8 cellular contexts compared by ENCODE assay signal in the genomic region with DNA sequence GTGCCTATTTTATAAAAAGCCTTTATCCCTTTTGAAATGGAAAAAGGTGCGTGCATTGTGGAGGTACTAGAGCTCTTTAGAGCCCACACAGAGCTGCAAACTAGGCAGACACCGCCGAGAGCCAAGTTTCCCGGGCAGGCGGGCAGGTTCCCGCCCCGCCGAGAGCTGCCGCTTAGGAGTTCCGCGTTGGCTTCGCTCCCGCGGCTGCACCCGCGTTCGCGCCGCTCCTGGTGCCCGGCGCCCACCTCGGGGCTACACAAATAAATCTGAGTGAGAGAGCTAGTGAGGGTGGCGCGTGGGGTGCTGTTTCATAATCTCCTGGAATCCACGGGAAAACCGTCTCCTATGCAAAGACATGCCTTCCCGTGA. TPM values are rescaled to one million over a fixed set of nuclear protein-coding genes. Genes with fewer than 3 reads are reported as not detected.
DNase-seq lines count a peak whose midpoint lies in the region; ATAC-seq, FAIRE-seq and TF ChIP-seq lines count a peak whose summit lies in the region.

No MANE protein-coding gene starts in this region.

- H3K4me1 ChIP-seq in lower lobe of right lung: peaks cover 13% of the 10 kb centered on the region

- ATAC-seq in lower lobe of right lung: peak; percentile 63 to 80
- ATAC-seq in HG03469 (IDR thresholded peaks at IDR 0.05; ENCODE audit: unreplicated experiment): no peak

- H3K4me3 ChIP-seq in GM06990 (replicated peaks; ENCODE audit: low read depth, low read length) (peak overlapping the region; percentile 10), coronary artery (peak overlapping the region; percentile 82), lower lobe of right lung (peak overlapping the region; percentile 82)

- H3K27me3 ChIP-seq in GM06990 (replicated peaks; ENCODE audit: control insufficient read depth, insufficient read depth, low read length) (no peaks in the 10 kb centered on the region; the same call in 1 of the 2 replicates), lower lobe of right lung (ENCODE audit: low read depth) (no peaks in the 10 kb centered on the region)

- H3K36me3 ChIP-seq in GM06990 (ENCODE audit: control insufficient read depth, insufficient read depth, low read length): no peaks in the 10 kb centered on the region
- H3K36me3 ChIP-seq in lower lobe of right lung: no peaks in the 10 kb centered on the region

- TF ChIP-seq CTCF in GM06990 (IDR thresholded peaks at IDR 0.05; ENCODE audit: insufficient read depth, low read length, poor library complexity, severe bottlenecking) (no peak), coronary artery (IDR thresholded peaks at IDR 0.05) (no peak), lower lobe of right lung (IDR thresholded peaks at IDR 0.05) (no peak), GM10266 (IDR thresholded peaks at IDR 0.05; ENCODE audit: control insufficient read depth, insufficient read depth, low read depth, missing control alignments) (no peak)

- intact Hi-C loops in lower lobe of right lung (cut with DNase I): no loop called here

- FAIRE-seq in urothelium cell line (lab: Jason Lieb, UNC): no peak

- no peaks in the 10 kb centered on the region for H3K9me3 ChIP-seq in lower lobe of right lung

- H3K27ac ChIP-seq in coronary artery (peak overlapping the region; percentile 44 to 84), lower lobe of right lung (peak overlapping the region; percentile 81)

- DNase-seq in GM06990 (ENCODE audit: extremely low read depth, insufficient read length): peak; percentile 6
- peak; percentile 49 for DNase-seq in NCI-H345 (lab: John Stamatoyannopoulos, UW)
- no peak for DNase-seq in coronary artery (ENCODE audit: low spot score)
- DNase-seq in lower lobe of right lung: peak; percentile 62
- peak; percentile 29 for DNase-seq in urothelium cell line (ENCODE audit: low spot score)
- DNase-seq in GM10266 (ENCODE audit: extremely low spot score): no peak
- no peak for DNase-seq in NCI-H2081 treated with DMSO at 0.1 percent for 48 hours (lab: John Stamatoyannopoulos, UW)

RNA-seq across cellular contexts. Expression of gene KITLG, which starts 0.7 kb away (rescaled TPM):
- 77.5 TPM for total RNA-seq in lower lobe of right lung

Comparison
In these comparisons a context has a peak if more than half of its experiments do, and no peak if none do; other contexts are left out.
1. DNase-seq: peak in GM06990 (single experiment), NCI-H345 (single experiment), lower lobe of right lung (single experiment) and urothelium cell line (single experiment); none in coronary artery (single experiment), GM10266 (single experiment) and NCI-H2081 treated with DMSO at 0.1 percent for 48 hours (single experiment).
2. H3K4me3 ChIP-seq: peak in every context shown above with its lines; median percentile 82 in coronary artery; 82 in lower lobe of right lung; 10 in GM06990.